Comparison of ENCODE assay signal across 23 cellular contexts in genomic region chr21:45481566-45481965, GRCh38.
"Had no signal": no experiment of that assay in that cellular context is flagged by ENCODE, and none has a peak within 500 bp of the region (broad histone marks: within the 10 kb centered on the region; RNA-seq: fewer than 3 reads in every experiment).

No MANE protein-coding gene starts in this region.

- H3K4me2 ChIP-seq: hepatocyte had no signal

- H3K9me3 ChIP-seq: gastroesophageal sphincter, heart left ventricle, left lung, spleen, thoracic aorta, tibial nerve, upper lobe of left lung had no signal

- H3K27me3 Mint-ChIP-seq: progenitor cell of endocrine pancreas; stimulated activated naive B cell treated with anti-CD40 and anti-IgM and Interleukin-4, amounts not matched to agents 10 μg/mL and 1 μg/mL and 100 μg/mL, for 72 hours; stimulated activated naive CD8-positive, alpha-beta T cell treated with anti-CD3 and anti-CD28 coated beads, Interleukin-15, Interleukin-2, amounts not matched to agents 100 ng/mL and 50 ng/mL, for 24 hours had no signal

- H3K9me3 Mint-ChIP-seq: endodermal cell, natural killer cell had no signal

- H2AFZ ChIP-seq: hepatocyte, parathyroid adenoma had no signal

- H3K27ac Mint-ChIP-seq: endodermal cell; progenitor cell of endocrine pancreas; stimulated activated naive B cell treated with anti-CD40 and anti-IgM and Interleukin-4, amounts not matched to agents 10 μg/mL and 1 μg/mL and 100 μg/mL, for 72 hours; stimulated activated naive CD8-positive, alpha-beta T cell treated with anti-CD3 and anti-CD28 coated beads, Interleukin-15, Interleukin-2, amounts not matched to agents 100 ng/mL and 50 ng/mL, for 24 hours had no signal

- DNase-seq: effector CD8-positive, alpha-beta T cell; endodermal cell; foreskin fibroblast; kidney; mesenchymal stem cell; midbrain; natural killer cell; spleen; stimulated activated CD4-positive, alpha-beta T cell treated with anti-CD3 and anti-CD28 coated beads, Interleukin-2, amount 100 ng/mL, for 48 hours; stimulated activated naive B cell treated with anti-CD40 and anti-IgM and Interleukin-4, amounts not matched to agents 10 μg/mL and 1 μg/mL and 100 μg/mL, for 72 hours had no signal

- H3K27ac ChIP-seq: epithelial cell of prostate, gastroesophageal sphincter, hepatocyte, parathyroid adenoma, thoracic aorta had no signal

- H3K9ac ChIP-seq: parathyroid adenoma had no signal

- H3K4me3 ChIP-seq: gastroesophageal sphincter, hepatocyte, left lung, skin epidermis, thoracic aorta, tibial nerve, upper lobe of left lung had no signal

- H3K4me3 Mint-ChIP-seq: endodermal cell; stimulated activated naive B cell treated with anti-CD40 and anti-IgM and Interleukin-4, amounts not matched to agents 10 μg/mL and 1 μg/mL and 100 μg/mL, for 72 hours; stimulated activated naive CD8-positive, alpha-beta T cell treated with anti-CD3 and anti-CD28 coated beads, Interleukin-15, Interleukin-2, amounts not matched to agents 100 ng/mL and 50 ng/mL, for 24 hours had no signal

- H3K4me1 ChIP-seq: parathyroid adenoma had no signal

- H3K36me3 Mint-ChIP-seq: natural killer cell; stimulated activated naive B cell treated with anti-CD40 and anti-IgM and Interleukin-4, amounts not matched to agents 10 μg/mL and 1 μg/mL and 100 μg/mL, for 72 hours had no signal

- H3K27me3 ChIP-seq: gastroesophageal sphincter, heart left ventricle, hepatocyte, left lung, spleen, tibial nerve, upper lobe of left lung had no signal

- ATAC-seq: esophagus mucosa; gastroesophageal sphincter; heart left ventricle; left lung; natural killer cell; stimulated activated naive B cell treated with anti-CD40 and anti-IgM and Interleukin-4, amounts not matched to agents 10 μg/mL and 1 μg/mL and 100 μg/mL, for 72 hours had no signal
